In the genomic region with DNA sequence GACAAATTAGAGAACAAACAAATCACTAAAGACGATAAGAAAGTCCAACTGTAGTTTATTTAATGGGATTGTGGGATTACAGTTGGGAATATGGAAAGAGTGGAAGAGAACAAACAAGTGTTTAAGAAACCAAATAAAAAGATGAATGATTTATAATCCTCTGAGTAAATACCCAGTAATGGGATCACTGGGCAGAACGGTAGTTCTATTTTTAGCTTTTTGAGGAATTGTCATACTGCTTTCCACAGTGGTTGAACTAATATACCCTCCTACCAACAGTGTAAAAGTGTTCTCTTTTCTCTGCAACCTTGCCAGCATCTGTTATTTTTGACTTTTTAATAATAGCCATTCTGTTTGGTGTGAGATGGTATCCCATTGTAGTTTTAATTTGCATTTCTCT, we compare ENCODE assay signal across 32 cellular contexts. TPM values are rescaled to one million over a fixed set of nuclear protein-coding genes. Genes with fewer than 3 reads are reported as not detected.
DNase-seq lines count a peak whose midpoint lies in the region; ATAC-seq and TF ChIP-seq lines count a peak whose summit lies in the region.
"Had no signal": no experiment of that assay in that cellular context is flagged by ENCODE, and none has a peak within 500 bp of the region (broad histone marks: within the 10 kb centered on the region; RNA-seq: fewer than 3 reads in every experiment).

No MANE protein-coding gene starts in this region.

- no peak overlapping the region for H3K4me3 ChIP-seq in HEK293 (ENCODE audit: low read depth, low read length)
- H3K4me3 ChIP-seq in fibroblast of villous mesenchyme (ENCODE audit: low read depth, low read length), result no peak overlapping the region
- H3K4me3 ChIP-seq in GM23338, result no peak overlapping the region
- H3K4me3 ChIP-seq: A549, esophagus squamous epithelium, skin epidermis, testis had no signal

- H3K27ac Mint-ChIP-seq in GM23338, result no peak overlapping the region
- H3K27ac Mint-ChIP-seq: activated T-cell treated with anti-CD3 and anti-CD28 coated beads, Interleukin-2, amount 50 U/mL, for 24 hours; naive thymus-derived CD8-positive, alpha-beta T cell had no signal

- 0 out of 2 replicates have a peak, but pooled peaks cover 5% of the 10 kb centered on the region for H3F3A ChIP-seq in GM23338 (replicated peaks; ENCODE audit: low read depth)

- no peaks in the 10 kb centered on the region for H3K9me3 ChIP-seq in HEK293 (ENCODE audit: control insufficient read depth, insufficient read depth, low read depth, low read length)
- H3K9me3 ChIP-seq: A549, esophagus squamous epithelium, testis had no signal

- no peaks in the 10 kb centered on the region for H3K4me1 ChIP-seq in HEK293 (ENCODE audit: control insufficient read depth, insufficient read depth, low read length)
- H3K4me1 ChIP-seq in GM23338 (ENCODE audit: insufficient read depth), result peaks cover 8% of the 10 kb centered on the region; the same call in 1 of the 2 replicates
- H3K4me1 ChIP-seq: esophagus squamous epithelium, testis had no signal

- DNase-seq in NCI-H69 (lab: John Stamatoyannopoulos, UW) (peak; percentile 86), fibroblast of villous mesenchyme (ENCODE audit: low read depth) (peak; percentile 16), AG08395 (ENCODE audit: low spot score) (no peak), GM23338 (ENCODE audit: low spot score) (no peak)
- no peak for DNase-seq in activated naive CD4-positive, alpha-beta T cell treated with Interleukin-2 at 50 U/mL for 16 hours
- DNase-seq: activated CD4-positive, alpha-beta T cell treated with anti-CD3 and anti-CD28 coated beads for 4 hours; activated gamma-delta T cell treated with Interleukin-2 at 50 U/mL for 16 hours; activated T-cell treated with anti-CD3 and anti-CD28 coated beads, Interleukin-2, amount 50 U/mL, for 24 hours; dermis blood vessel endothelial cell; DND-41; esophagus squamous epithelium; islet precursor cell; midbrain; naive thymus-derived CD8-positive, alpha-beta T cell; NCI-H1694; NCI-H524 treated with DMSO at 0.1 percent for 48 hours; occipital lobe; stimulated activated naive CD8-positive, alpha-beta T cell treated with anti-CD3 and anti-CD28 coated beads, Interleukin-15, Interleukin-2, amounts not matched to agents 100 U/mL and 50 U/mL, for 24 hours; testis had no signal

- POLR2A ChIA-PET in HEK293 (lab: Yijun Ruan, JAX), result no interaction called here

- TF ChIP-seq CTCF in 22Rv1 (IDR thresholded peaks at IDR 0.05), result no peak
- TF ChIP-seq CTCF in HEK293 (tag by site-specific recombination; IDR thresholded peaks at IDR 0.05), result no peak
- TF ChIP-seq CTCF in fibroblast of villous mesenchyme (IDR thresholded peaks at IDR 0.05; ENCODE audit: insufficient read depth, low read depth, low read length), result no peak
- TF ChIP-seq CTCF in GM23338 (conservative IDR thresholded peaks at IDR 0.05; ENCODE audit: low read depth in 2 of 2), result no peak

- H3K79me2 ChIP-seq in GM23338 (replicated peaks; ENCODE audit: insufficient read depth), result no peaks in the 10 kb centered on the region; the same call in 1 of the 2 replicates

- H3K9me3 Mint-ChIP-seq in GM23338, result peaks cover 56% of the 10 kb centered on the region

- H3K36me3 Mint-ChIP-seq in GM23338 (ENCODE audit: low read depth), result peaks cover 59% of the 10 kb centered on the region

- H3K27ac ChIP-seq in 22Rv1 (peak overlapping the region; percentile 59), HEK293 (ENCODE audit: extremely low read depth, low read depth, low read length) (no peak overlapping the region), GM23338 (ENCODE audit: low read depth) (no peak overlapping the region)
- H3K27ac ChIP-seq: A549, esophagus squamous epithelium, KMS-11, skin epidermis, testis had no signal

- ATAC-seq in GM21576 (IDR thresholded peaks at IDR 0.05; ENCODE audit: unreplicated experiment), result no peak
- ATAC-seq in GM23338, result no peak
- ATAC-seq: naive thymus-derived CD8-positive, alpha-beta T cell; SK-N-SH treated with all-trans-retinoic acid at 6 μM for 48 hours; stimulated activated naive CD8-positive, alpha-beta T cell treated with anti-CD3 and anti-CD28 coated beads, Interleukin-15, Interleukin-2, amounts not matched to agents 100 U/mL and 50 U/mL, for 24 hours had no signal

- H3K27me3 ChIP-seq in GM23338 (ENCODE audit: insufficient read depth), result no peaks in the 10 kb centered on the region
- H3K27me3 ChIP-seq: esophagus squamous epithelium, testis had no signal

- peaks cover 12% of the 10 kb centered on the region for H3K9me2 ChIP-seq in GM23338 (ENCODE audit: insufficient read depth)

- no peak overlapping the region for H3K4me2 ChIP-seq in GM23338
- H3K4me2 ChIP-seq: A549, KMS-11 had no signal

- CTCF ChIA-PET in HEK293 (lab: Yijun Ruan, JAX), result no interaction called here

- H4K20me1 ChIP-seq in GM23338 (replicated peaks; ENCODE audit: insufficient read depth), result no peaks in the 10 kb centered on the region

- peaks cover 18% of the 10 kb centered on the region for H3K27me3 Mint-ChIP-seq in GM23338 (ENCODE audit: insufficient read depth, low read depth, poor library complexity)

- H2AFZ ChIP-seq in GM23338, result no peak overlapping the region

- H3K4me3 Mint-ChIP-seq in GM23338, result no peak overlapping the region
- H3K4me3 Mint-ChIP-seq: activated T-cell treated with anti-CD3 and anti-CD28 coated beads, Interleukin-2, amount 50 U/mL, for 24 hours; naive thymus-derived CD8-positive, alpha-beta T cell had no signal

- H3K4me1 Mint-ChIP-seq in GM23338, result no peaks in the 10 kb centered on the region; the same call in 2 of the 3 replicates
- H3K4me1 Mint-ChIP-seq: naive thymus-derived CD8-positive, alpha-beta T cell had no signal

- H3K36me3 ChIP-seq in HEK293 (ENCODE audit: control insufficient read depth in 2 of 2, insufficient read depth in 1 of 2, low read length in 2 of 2) (no peaks in the 10 kb centered on the region), GM23338 (ENCODE audit: insufficient read depth) (no peaks in the 10 kb centered on the region)
- H3K36me3 ChIP-seq: esophagus squamous epithelium had no signal

TF ChIP-seq in HEK293, 187 proteins besides CTCF, POLR2A, EP300 and RAD21:
- TF ChIP-seq, protein P1, sequence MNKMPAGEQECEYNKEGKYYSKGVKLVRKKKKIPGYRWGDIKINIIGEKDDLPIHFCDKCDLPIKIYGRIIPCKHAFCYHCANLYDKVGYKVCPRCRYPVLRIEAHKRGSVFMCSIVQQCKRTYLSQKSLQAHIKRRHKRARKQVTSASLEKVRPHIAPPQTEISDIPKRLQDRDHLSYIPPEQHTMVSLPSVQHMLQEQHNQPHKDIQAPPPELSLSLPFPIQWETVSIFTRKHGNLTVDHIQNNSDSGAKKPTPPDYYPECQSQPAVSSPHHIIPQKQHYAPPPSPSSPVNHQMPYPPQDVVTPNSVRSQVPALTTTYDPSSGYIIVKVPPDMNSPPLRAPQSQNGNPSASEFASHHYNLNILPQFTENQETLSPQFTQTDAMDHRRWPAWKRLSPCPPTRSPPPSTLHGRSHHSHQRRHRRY (tag by site-specific recombination; IDR thresholded peaks at IDR 0.05), result no peak
- TF ChIP-seq WT1 (tag by site-specific recombination; IDR thresholded peaks at IDR 0.05), result peak; percentile 38; the same call in 1 of the 2 replicates
- TF ChIP-seq, protein P2, sequence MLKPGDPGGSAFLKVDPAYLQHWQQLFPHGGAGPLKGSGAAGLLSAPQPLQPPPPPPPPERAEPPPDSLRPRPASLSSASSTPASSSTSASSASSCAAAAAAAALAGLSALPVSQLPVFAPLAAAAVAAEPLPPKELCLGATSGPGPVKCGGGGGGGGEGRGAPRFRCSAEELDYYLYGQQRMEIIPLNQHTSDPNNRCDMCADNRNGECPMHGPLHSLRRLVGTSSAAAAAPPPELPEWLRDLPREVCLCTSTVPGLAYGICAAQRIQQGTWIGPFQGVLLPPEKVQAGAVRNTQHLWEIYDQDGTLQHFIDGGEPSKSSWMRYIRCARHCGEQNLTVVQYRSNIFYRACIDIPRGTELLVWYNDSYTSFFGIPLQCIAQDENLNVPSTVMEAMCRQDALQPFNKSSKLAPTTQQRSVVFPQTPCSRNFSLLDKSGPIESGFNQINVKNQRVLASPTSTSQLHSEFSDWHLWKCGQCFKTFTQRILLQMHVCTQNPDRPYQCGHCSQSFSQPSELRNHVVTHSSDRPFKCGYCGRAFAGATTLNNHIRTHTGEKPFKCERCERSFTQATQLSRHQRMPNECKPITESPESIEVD (tag by site-specific recombination; IDR thresholded peaks at IDR 0.05), result peak; percentile 66

TF ChIP-seq in GM23338, 12 proteins besides CTCF, POLR2A, EP300 and RAD21 (continues in another document):
- no peak for TF ChIP-seq EZH2 (IDR thresholded peaks at IDR 0.05; ENCODE audit: low read depth, unreplicated experiment)
- TF ChIP-seq NANOG (IDR thresholded peaks at IDR 0.05; ENCODE audit: borderline replicate concordance), result no peak
- TF ChIP-seq STAT1 (IDR thresholded peaks at IDR 0.05; ENCODE audit: unreplicated experiment), result no peak

RNA-seq across cellular contexts. Expression of a gene that starts 15.0 kb away (rescaled TPM):
- total RNA-seq in fibroblast of villous mesenchyme, result not detected in 2 replicates
- not detected in 2 replicates for total RNA-seq in GM23338 (2014; rRNA removed; shearing (Covaris generic))
- 0.71 TPM in 1 of 2 replicates, not detected in the other for polyA plus RNA-seq in GM23338 (2016; fragmentation: Nextera tagmentation; extraction: Ambion mirVana)
- total RNA-seq: activated CD8-positive, alpha-beta memory T cell treated with anti-CD3 and anti-CD28 coated beads for 36 hours; dermis blood vessel endothelial cell; esophagus squamous epithelium; liver; naive thymus-derived CD8-positive, alpha-beta T cell; occipital lobe; T-helper 2 cell treated with Interferon-gamma antibody and Interleukin-4, amounts not matched to agents 100 ng/mL and 5 ng/mL, for 36 hours; urinary bladder had no signal
- polyA plus RNA-seq: A549; adipose tissue; BJ; liver; naive thymus-derived CD8-positive, alpha-beta T cell; urinary bladder had no signal

Comparison
In these comparisons a context has a peak if more than half of its experiments do, and no peak if none do; other contexts are left out.
1. DNase-seq: peak in NCI-H69 (single experiment) and fibroblast of villous mesenchyme (single experiment); none in AG08395 (single experiment), activated naive CD4-positive, alpha-beta T cell treated with Interleukin-2 at 50 U/mL for 16 hours (single experiment) and GM23338 (single experiment).